ENCODE assay signal across 18 cellular contexts in the genomic region with DNA sequence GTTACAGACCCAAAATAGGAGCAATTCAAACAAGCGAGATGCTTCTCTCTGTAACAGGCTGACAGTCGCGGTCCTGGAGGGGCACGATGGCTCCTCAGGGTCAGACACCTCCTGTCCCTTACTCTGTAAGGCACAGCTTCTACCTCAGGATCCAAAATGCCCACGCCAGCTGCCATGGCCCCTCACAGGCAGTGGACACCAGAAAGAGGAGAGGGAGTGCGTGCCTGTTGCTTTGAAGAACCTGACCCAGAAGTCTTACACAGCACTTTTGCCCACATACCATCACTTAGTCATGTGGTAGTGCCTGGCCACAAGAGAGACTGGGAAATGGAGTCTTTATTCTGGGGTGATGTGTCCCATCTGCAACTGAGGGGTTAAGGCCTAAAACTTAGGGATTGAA. TPM values are rescaled to one million over a fixed set of nuclear protein-coding genes. Genes with fewer than 3 reads are reported as not detected.
DNase-seq lines count a peak whose midpoint lies in the region; ATAC-seq and TF ChIP-seq lines count a peak whose summit lies in the region.
"Had no signal": no experiment of that assay in that cellular context is flagged by ENCODE, and none has a peak within 500 bp of the region (broad histone marks: within the 10 kb centered on the region; RNA-seq: fewer than 3 reads in every experiment).

No MANE protein-coding gene starts in this region.

- DNase-seq in myocyte (ENCODE audit: low read depth) (peak; percentile 86), tibial artery (no peak), BE2C (no peak), GF-D8 (lab: John Stamatoyannopoulos, UW) (no peak)
- DNase-seq: activated CD4-positive, alpha-beta T cell treated with anti-CD3 and anti-CD28 coated beads, Interleukin-2, amount 50 U/mL, for 1 hour; activated effector memory CD4-positive, alpha-beta T cell treated with Interleukin-2 at 50 U/mL for 16 hours; caudate nucleus; HCEC 1CT; KG1; NCI-H2029 treated with DMSO at 0.1 percent for 48 hours; nucleus accumbens; stimulated activated CD4-positive, alpha-beta T cell treated with anti-CD3 and anti-CD28 coated beads, Interleukin-2, amount 100 ng/mL, for 48 hours; stimulated activated naive CD8-positive, alpha-beta T cell treated with anti-CD3 and anti-CD28 coated beads, Interleukin-15, Interleukin-2, amounts not matched to agents 100 U/mL and 50 U/mL, for 24 hours had no signal

- TF ChIP-seq CTCF in brain (conservative IDR thresholded peaks at IDR 0.05), result no peak
- no peak for TF ChIP-seq CTCF in tibial artery (IDR thresholded peaks at IDR 0.05)
- TF ChIP-seq CTCF in BE2C (IDR thresholded peaks at IDR 0.05; ENCODE audit: low read depth, low read length), result no peak

- H3K9me3 ChIP-seq in HUES48 (ENCODE audit: control insufficient read depth, insufficient read depth, low read length), result no peaks in the 10 kb centered on the region
- no peaks in the 10 kb centered on the region for H3K9me3 ChIP-seq in tibial artery
- H3K9me3 ChIP-seq in BE2C, result no peaks in the 10 kb centered on the region
- H3K9me3 ChIP-seq: esophagus muscularis mucosa had no signal

- no peak overlapping the region; the same call in 1 of the 2 replicates for H3K9ac ChIP-seq in HUES48 (ENCODE audit: low read depth, low read length)

- peak overlapping the region; percentile 94 for H3K27ac ChIP-seq in HUES48 (ENCODE audit: low read depth, low read length)
- peak overlapping the region; percentile 72 to 80 for H3K27ac ChIP-seq in tibial artery

- H3K9me3 Mint-ChIP-seq in brain, result peaks cover 2 to 13% (median 6%) of the 10 kb centered on the region in 5 experiments

- H3K4me1 ChIP-seq in HUES48 (ENCODE audit: control insufficient read depth, insufficient read depth, low read length) (peaks cover 37% of the 10 kb centered on the region), tibial artery (peaks cover 0 to 38% (median 18%) of the 10 kb centered on the region in 4 donors), BE2C (peaks cover 9% of the 10 kb centered on the region)

- peaks cover 9% of the 10 kb centered on the region for H3K36me3 Mint-ChIP-seq in brain

- H3K4me1 Mint-ChIP-seq in brain, result peaks cover 65% of the 10 kb centered on the region

- ATAC-seq in HG02870 (IDR thresholded peaks at IDR 0.05; ENCODE audit: unreplicated experiment), result no peak
- ATAC-seq: stimulated activated naive CD8-positive, alpha-beta T cell treated with anti-CD3 and anti-CD28 coated beads, Interleukin-15, Interleukin-2, amounts not matched to agents 100 U/mL and 50 U/mL, for 24 hours had no signal

- intact Hi-C loops in tibial artery (cut with DNase I; ENCODE audit: low total_unique reads), result no loop called here

- H3K36me3 ChIP-seq in HUES48 (ENCODE audit: control insufficient read depth, insufficient read depth, low read length) (no peaks in the 10 kb centered on the region), tibial artery (no peaks in the 10 kb centered on the region), BE2C (no peaks in the 10 kb centered on the region)
- H3K36me3 ChIP-seq: esophagus muscularis mucosa had no signal

- H3K4me3 ChIP-seq in HUES48 (ENCODE audit: low read depth, low read length) (no peak overlapping the region), tibial artery (no peak overlapping the region), BE2C (ENCODE audit: low read depth, low read length) (no peak overlapping the region)
- H3K4me3 ChIP-seq: esophagus muscularis mucosa had no signal

- peak overlapping the region in 4 of 5 experiments; percentile 20 to 76 (median 55) for H3K4me3 Mint-ChIP-seq in brain
- H3K4me3 Mint-ChIP-seq: T-helper 1 cell treated with Interleukin-12 subunit alpha and Interleukin-12 subunit beta and Interleukin-4 antibody, amounts not matched to agents 30 μg/mL and 1 μg/mL, for 36 hours had no signal

- H3K27ac Mint-ChIP-seq in brain, result peak overlapping the region; percentile 80 to 97 (median 95)
- H3K27ac Mint-ChIP-seq: T-helper 1 cell treated with Interleukin-12 subunit alpha and Interleukin-12 subunit beta and Interleukin-4 antibody, amounts not matched to agents 30 μg/mL and 1 μg/mL, for 36 hours had no signal

- no peaks in the 10 kb centered on the region for H3K27me3 Mint-ChIP-seq in brain

- H3K27me3 ChIP-seq in HUES48 (ENCODE audit: control insufficient read depth, insufficient read depth, low read length), result no peaks in the 10 kb centered on the region
- H3K27me3 ChIP-seq in tibial artery, result no peaks in the 10 kb centered on the region
- no peaks in the 10 kb centered on the region for H3K27me3 ChIP-seq in BE2C
- H3K27me3 ChIP-seq: esophagus muscularis mucosa had no signal

RNA-seq across cellular contexts. Expression of gene ABL1, which starts 11.6 kb away (rescaled TPM):
- polyA plus RNA-seq in brain (ENCODE audit: insufficient read depth, low read depth, low replicate concordance), result 89.7 TPM
- 44.6 and 50.3 TPM in 2 replicates for total RNA-seq in myocyte
- 60.2 TPM for polyA plus RNA-seq in myocyte (2012)
- polyA plus RNA-seq in BE2C (2012; ENCODE audit: insufficient read depth, insufficient read length, low read depth), result 52.1 TPM
